ENCODE assay signal across 1 cellular context in genomic region chr17:39227364-39227919, GRCh38.
A peak's percentile ranks its signal among the peaks of the same experiment; 100 is the strongest.
TF ChIP-seq lines count a peak whose summit lies in the region.

No MANE protein-coding gene starts in this region.

TF ChIP-seq in HEK293, 187 proteins besides CTCF, POLR2A, EP300 and RAD21 (continued from another document):
- TF ChIP-seq ZNF704 (tag by site-specific recombination; IDR thresholded peaks at IDR 0.05), result no peak
- peak; percentile 75 for TF ChIP-seq EGR2 (tag by site-specific recombination; IDR thresholded peaks at IDR 0.05; ENCODE audit: low read depth)
- TF ChIP-seq ZNF23 (tag by site-specific recombination; IDR thresholded peaks at IDR 0.05; ENCODE audit: borderline replicate concordance), result no peak
- TF ChIP-seq ZSCAN30 (tag by site-specific recombination; IDR thresholded peaks at IDR 0.05), result no peak
- TF ChIP-seq ZNF223 (tag by site-specific recombination; IDR thresholded peaks at IDR 0.05), result no peak
- peak; percentile 84 for TF ChIP-seq ZFHX2 (tag by site-specific recombination; conservative IDR thresholded peaks at IDR 0.05)
- no peak for TF ChIP-seq BCL11A (tag by site-specific recombination; IDR thresholded peaks at IDR 0.05; ENCODE audit: low read depth)
- no peak for TF ChIP-seq ZNF596 (tag by site-specific recombination; IDR thresholded peaks at IDR 0.05)
- TF ChIP-seq IKZF3 (tag by site-specific recombination; IDR thresholded peaks at IDR 0.05), result no peak
- TF ChIP-seq YY2 (tag by site-specific recombination; IDR thresholded peaks at IDR 0.05), result no peak
- peak; percentile 86 for TF ChIP-seq GLIS1 (tag by site-specific recombination; IDR thresholded peaks at IDR 0.05)
- no peak for TF ChIP-seq ZNF521 (tag by site-specific recombination; IDR thresholded peaks at IDR 0.05)
- no peak for TF ChIP-seq ZBTB7A (tag by site-specific recombination; IDR thresholded peaks at IDR 0.05; ENCODE audit: low read depth)
- no peak for TF ChIP-seq ZNF623 (tag by site-specific recombination; IDR thresholded peaks at IDR 0.05)
- peak; percentile 35; the same call in 1 of the 2 replicates for TF ChIP-seq GLIS2 (tag by site-specific recombination; IDR thresholded peaks at IDR 0.05)
- TF ChIP-seq ZNF280D (tag by site-specific recombination; IDR thresholded peaks at IDR 0.05), result no peak
- TF ChIP-seq ZNF600 (tag by site-specific recombination; IDR thresholded peaks at IDR 0.05), result no peak
- TF ChIP-seq ZNF398 (tag by site-specific recombination; IDR thresholded peaks at IDR 0.05), result peak; percentile 41; the same call in 1 of the 2 replicates
- no peak for TF ChIP-seq ZNF555 (tag by site-specific recombination; conservative IDR thresholded peaks at IDR 0.05)
- no peak for TF ChIP-seq HOXA7 (CRISPR knock-in tag; IDR thresholded peaks at IDR 0.05; ENCODE audit: borderline replicate concordance)
- no peak for TF ChIP-seq ZNF560 (tag by site-specific recombination; IDR thresholded peaks at IDR 0.05; ENCODE audit: borderline replicate concordance)
- TF ChIP-seq ZNF175 (tag by site-specific recombination; IDR thresholded peaks at IDR 0.05), result no peak
- TF ChIP-seq ZBTB10 (tag by site-specific recombination; IDR thresholded peaks at IDR 0.05), result no peak
- no peak for TF ChIP-seq ZNF211 (tag by site-specific recombination; IDR thresholded peaks at IDR 0.05; ENCODE audit: low read depth)
- no peak for TF ChIP-seq BCL6B (tag by site-specific recombination; IDR thresholded peaks at IDR 0.05)
- no peak for TF ChIP-seq ZBTB17 (tag by site-specific recombination; IDR thresholded peaks at IDR 0.05)
- no peak for TF ChIP-seq ZNF530 (tag by site-specific recombination; IDR thresholded peaks at IDR 0.05; ENCODE audit: low read depth)
